In the genomic region with DNA sequence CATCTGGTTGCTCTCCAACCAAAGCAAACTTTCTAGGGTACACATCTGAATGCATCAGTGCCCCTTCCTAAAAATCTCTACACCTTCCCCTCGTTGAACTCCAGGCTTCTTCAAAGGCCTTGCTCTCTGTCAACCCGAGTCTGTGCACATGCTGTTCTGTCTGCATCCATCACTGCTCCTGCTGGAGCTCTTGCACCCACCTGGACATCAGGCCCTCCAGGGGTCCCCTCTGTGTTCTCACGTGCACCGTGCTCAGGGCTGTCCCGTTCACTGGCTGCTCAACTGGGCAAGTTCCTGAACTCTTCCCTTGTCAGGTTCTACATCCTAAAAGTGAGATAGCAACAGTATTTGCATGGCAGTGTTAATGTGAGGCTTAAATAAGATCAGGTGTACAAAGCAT, we compare ENCODE assay signal across 22 cellular contexts.
A peak's percentile ranks its signal among the peaks of the same experiment; 100 is the strongest.
DNase-seq lines count a peak whose midpoint lies in the region; ATAC-seq and TF ChIP-seq lines count a peak whose summit lies in the region.
"Had no signal": no experiment of that assay in that cellular context is flagged by ENCODE, and none has a peak within 500 bp of the region (broad histone marks: within the 10 kb centered on the region; RNA-seq: fewer than 3 reads in every experiment).

No MANE protein-coding gene starts in this region.

- H3K4me1 ChIP-seq in fibroblast of lung (ENCODE audit: control insufficient read depth, extremely low read depth, insufficient read depth, low read length), result peaks cover 45% of the 10 kb centered on the region
- H3K4me1 ChIP-seq in trophoblast cell (ENCODE audit: control insufficient read depth in 1 of 2, insufficient read depth in 2 of 2, low read length in 2 of 2), result peaks cover 3 to 5% of the 10 kb centered on the region in 2 experiments
- peaks cover 18 to 57% of the 10 kb centered on the region in 2 donors for H3K4me1 ChIP-seq in thoracic aorta (ENCODE audit: control insufficient read depth in 1 of 2, low read depth in 2 of 2)

- no peak overlapping the region for H3K9ac ChIP-seq in fibroblast of lung (ENCODE audit: insufficient read depth, low read length)
- peak overlapping the region; percentile 1 for H3K9ac ChIP-seq in trophoblast cell (ENCODE audit: low read length)

- H3K4ac ChIP-seq in trophoblast cell (ENCODE audit: low read depth, low read length), result no peak overlapping the region

- H3K27me3 Mint-ChIP-seq in brain, result peaks cover 3% of the 10 kb centered on the region
- H3K27me3 Mint-ChIP-seq in activated T-helper 1 cell treated with anti-CD3 and anti-CD28 coated beads, Interleukin-12 subunit alpha, Interleukin-12 subunit beta, Interleukin-2, Interleukin-4 antibody, amounts not matched to agents 30 ng/mL and 10 ng/mL and 1 ng/mL, durations not matched to agents 14 hours and 24 hours and 36 hours (ENCODE audit: insufficient read depth), result peaks cover 8% of the 10 kb centered on the region
- H3K27me3 Mint-ChIP-seq: activated naive CD8-positive, alpha-beta T cell treated with anti-CD3 and anti-CD28 coated beads, Interleukin-2, amount 10 ng/mL, durations not matched to agents 7 days and 5 days; stimulated activated memory B cell treated with anti-CD40 and anti-IgM and Interleukin-4, amounts not matched to agents 10 μg/mL and 1 μg/mL and 100 μg/mL, for 72 hours had no signal

- H3K36me3 Mint-ChIP-seq in brain, result peaks cover 21% of the 10 kb centered on the region
- no peaks in the 10 kb centered on the region for H3K36me3 Mint-ChIP-seq in activated T-helper 1 cell treated with anti-CD3 and anti-CD28 coated beads, Interleukin-12 subunit alpha, Interleukin-12 subunit beta, Interleukin-2, Interleukin-4 antibody, amounts not matched to agents 30 ng/mL and 10 ng/mL and 1 ng/mL, durations not matched to agents 14 hours and 24 hours and 36 hours (ENCODE audit: low read depth)
- H3K36me3 Mint-ChIP-seq: activated naive CD8-positive, alpha-beta T cell treated with anti-CD3 and anti-CD28 coated beads, Interleukin-2, amount 10 ng/mL, durations not matched to agents 7 days and 5 days; mesothelial cell of epicardium had no signal

- no peak overlapping the region for H4K91ac ChIP-seq in trophoblast cell (ENCODE audit: low read depth, low read length)

- H3K27ac Mint-ChIP-seq in brain, result peak overlapping the region in 4 of 5 experiments; percentile 58 to 95 (median 92)
- H3K27ac Mint-ChIP-seq in activated T-helper 1 cell treated with anti-CD3 and anti-CD28 coated beads, Interleukin-12 subunit alpha, Interleukin-12 subunit beta, Interleukin-2, Interleukin-4 antibody, amounts not matched to agents 30 ng/mL and 10 ng/mL and 1 ng/mL, durations not matched to agents 14 hours and 24 hours and 36 hours, result no peak overlapping the region
- H3K27ac Mint-ChIP-seq: activated CD4-positive, alpha-beta T cell treated with anti-CD3 and anti-CD28 coated beads, Interleukin-2, amount 10 ng/mL, durations not matched to agents 24 days and 14 days; activated naive CD8-positive, alpha-beta T cell treated with anti-CD3 and anti-CD28 coated beads, Interleukin-2, amount 10 ng/mL, durations not matched to agents 7 days and 5 days; activated T-helper 2 cell treated with anti-CD3 and anti-CD28 coated beads, Interferon-gamma antibody, Interleukin-2, Interleukin-4, amounts not matched to agents 10 μg/mL and 5 μg/mL and 100 μg/mL, durations not matched to agents 14 hours and 24 hours and 36 hours; CD8-positive, alpha-beta T cell; dendritic cell treated with granulocyte-macrophage colony-stimulating factor and Interleukin-4, amounts not matched to agents 40 ng/mL and 50 ng/mL, for 4 days; stimulated activated memory B cell treated with anti-CD40 and anti-IgM and Interleukin-4, amounts not matched to agents 10 μg/mL and 1 μg/mL and 100 μg/mL, for 72 hours had no signal

- H3K4me3 ChIP-seq in fibroblast of lung (replicated peaks in 1 of 4; ENCODE audit: control extremely low read depth in 1 of 4, insufficient read depth in 1 of 4, low read depth in 3 of 4, low read length in 4 of 4), result no peak overlapping the region
- no peak overlapping the region for H3K4me3 ChIP-seq in trophoblast cell (ENCODE audit: low read depth, low read length)
- no peak overlapping the region for H3K4me3 ChIP-seq in thoracic aorta

- H3K4me2 ChIP-seq in fibroblast of lung (ENCODE audit: extremely low read depth, insufficient read depth, low read length) (no peak overlapping the region), trophoblast cell (ENCODE audit: low read length) (no peak overlapping the region)

- H3K27me3 ChIP-seq in fibroblast of lung (ENCODE audit: control insufficient read depth, insufficient read depth, low read length), result no peaks in the 10 kb centered on the region
- H3K27me3 ChIP-seq in trophoblast cell (ENCODE audit: insufficient read depth, low read length), result no peaks in the 10 kb centered on the region
- no peaks in the 10 kb centered on the region for H3K27me3 ChIP-seq in thoracic aorta (replicated peaks; ENCODE audit: insufficient read depth)
- H3K27me3 ChIP-seq: neutrophil had no signal

- peaks cover 49% of the 10 kb centered on the region for H3K4me1 Mint-ChIP-seq in brain
- H3K4me1 Mint-ChIP-seq in activated T-helper 1 cell treated with anti-CD3 and anti-CD28 coated beads, Interleukin-12 subunit alpha, Interleukin-12 subunit beta, Interleukin-2, Interleukin-4 antibody, amounts not matched to agents 30 ng/mL and 10 ng/mL and 1 ng/mL, durations not matched to agents 14 hours and 24 hours and 36 hours (ENCODE audit: low read depth), result peaks cover 5% of the 10 kb centered on the region
- H3K4me1 Mint-ChIP-seq: stimulated activated memory B cell treated with anti-CD40 and anti-IgM and Interleukin-4, amounts not matched to agents 10 μg/mL and 1 μg/mL and 100 μg/mL, for 72 hours had no signal

- H3K18ac ChIP-seq in trophoblast cell (ENCODE audit: low read length), result no peak overlapping the region

- H3K79me2 ChIP-seq in fibroblast of lung (ENCODE audit: control insufficient read depth, insufficient read depth, low read length), result no peaks in the 10 kb centered on the region
- H3K79me2 ChIP-seq in trophoblast cell (ENCODE audit: control insufficient read depth, insufficient read depth, low read length, poor library complexity), result no peaks in the 10 kb centered on the region

- H2BK12ac ChIP-seq in trophoblast cell (ENCODE audit: low read length), result no peak overlapping the region

- no peak overlapping the region for H4K8ac ChIP-seq in trophoblast cell (ENCODE audit: low read depth, low read length)

- H2AFZ ChIP-seq in fibroblast of lung (ENCODE audit: low read length) (no peak overlapping the region), trophoblast cell (ENCODE audit: insufficient read depth, low read length, poor library complexity) (no peak overlapping the region)

- H3K23ac ChIP-seq in trophoblast cell (ENCODE audit: low read length), result no peak overlapping the region

- no peak overlapping the region for H2BK5ac ChIP-seq in trophoblast cell (ENCODE audit: low read depth, low read length, poor library complexity)

- no peak overlapping the region for H2BK120ac ChIP-seq in trophoblast cell (ENCODE audit: insufficient read depth, low read length, poor library complexity)

- H3K9me3 Mint-ChIP-seq in brain, result no peaks in the 10 kb centered on the region
- H3K9me3 Mint-ChIP-seq in activated T-helper 1 cell treated with anti-CD3 and anti-CD28 coated beads, Interleukin-12 subunit alpha, Interleukin-12 subunit beta, Interleukin-2, Interleukin-4 antibody, amounts not matched to agents 30 ng/mL and 10 ng/mL and 1 ng/mL, durations not matched to agents 14 hours and 24 hours and 36 hours, result no peaks in the 10 kb centered on the region
- H3K9me3 Mint-ChIP-seq: activated CD4-positive, alpha-beta T cell treated with anti-CD3 and anti-CD28 coated beads, Interleukin-2, amount 10 ng/mL, durations not matched to agents 24 days and 14 days; activated naive CD8-positive, alpha-beta T cell treated with anti-CD3 and anti-CD28 coated beads, Interleukin-2, amount 10 ng/mL, durations not matched to agents 7 days and 5 days; activated T-helper 2 cell treated with anti-CD3 and anti-CD28 coated beads, Interferon-gamma antibody, Interleukin-2, Interleukin-4, amounts not matched to agents 10 μg/mL and 5 μg/mL and 100 μg/mL, durations not matched to agents 14 hours and 24 hours and 36 hours; CD8-positive, alpha-beta T cell; dendritic cell treated with granulocyte-macrophage colony-stimulating factor and Interleukin-4, amounts not matched to agents 40 ng/mL and 50 ng/mL, for 4 days; mesothelial cell of epicardium; stimulated activated memory B cell treated with anti-CD40 and anti-IgM and Interleukin-4, amounts not matched to agents 10 μg/mL and 1 μg/mL and 100 μg/mL, for 72 hours had no signal

- intact Hi-C loops in activated T-helper 1 cell treated with anti-CD3 and anti-CD28 coated beads, Interleukin-12 subunit alpha, Interleukin-12 subunit beta, Interleukin-2, Interleukin-4 antibody, amounts not matched to agents 30 ng/mL and 10 ng/mL and 1 ng/mL, durations not matched to agents 14 hours and 24 hours and 36 hours (cut with micrococcal nuclease), result no loop called here

- no CpG with 5 or more reads among the region's 5 CpGs for WGBS in trophoblast cell (ENCODE audit: extremely low coverage, insufficient coverage, insufficient read length)

- no peaks in the 10 kb centered on the region for H4K20me1 ChIP-seq in fibroblast of lung (ENCODE audit: control insufficient read depth, extremely low read depth, insufficient read depth, low read length)

- no peak overlapping the region for H3K14ac ChIP-seq in trophoblast cell (ENCODE audit: low read length)

- no peak overlapping the region for H2AK5ac ChIP-seq in trophoblast cell (ENCODE audit: low read length)

- H3K4me3 Mint-ChIP-seq in brain, result no peak overlapping the region
- H3K4me3 Mint-ChIP-seq in activated T-helper 1 cell treated with anti-CD3 and anti-CD28 coated beads, Interleukin-12 subunit alpha, Interleukin-12 subunit beta, Interleukin-2, Interleukin-4 antibody, amounts not matched to agents 30 ng/mL and 10 ng/mL and 1 ng/mL, durations not matched to agents 14 hours and 24 hours and 36 hours, result no peak overlapping the region
- H3K4me3 Mint-ChIP-seq: activated CD4-positive, alpha-beta T cell treated with anti-CD3 and anti-CD28 coated beads, Interleukin-2, amount 10 ng/mL, durations not matched to agents 24 days and 14 days; activated naive CD8-positive, alpha-beta T cell treated with anti-CD3 and anti-CD28 coated beads, Interleukin-2, amount 10 ng/mL, durations not matched to agents 7 days and 5 days; CD8-positive, alpha-beta T cell; dendritic cell treated with granulocyte-macrophage colony-stimulating factor and Interleukin-4, amounts not matched to agents 40 ng/mL and 50 ng/mL, for 4 days; mesothelial cell of epicardium; stimulated activated memory B cell treated with anti-CD40 and anti-IgM and Interleukin-4, amounts not matched to agents 10 μg/mL and 1 μg/mL and 100 μg/mL, for 72 hours had no signal

- H3K79me1 ChIP-seq in trophoblast cell (ENCODE audit: low read length), result no peaks in the 10 kb centered on the region

- DNase-seq in fibroblast of lung (ENCODE audit: low read depth in 2 of 2) (no peak), trophoblast cell (no peak), thoracic aorta (ENCODE audit: low spot score) (no peak), medulla oblongata (ENCODE audit: extremely low spot score) (no peak)
- DNase-seq in activated T-helper 1 cell treated with anti-CD3 and anti-CD28 coated beads, Interleukin-12 subunit alpha, Interleukin-12 subunit beta, Interleukin-2, Interleukin-4 antibody, amounts not matched to agents 30 ng/mL and 10 ng/mL and 1 ng/mL, durations not matched to agents 14 hours and 24 hours and 36 hours (ENCODE audit: low spot score), result no peak
- no peak for DNase-seq in activated CD4-positive, alpha-beta T cell treated with anti-CD3 and anti-CD28 coated beads, Interleukin-2, amount 50 U/mL, for 4 hours
- DNase-seq: activated CD4-positive, alpha-beta T cell treated with anti-CD3 and anti-CD28 coated beads, Interleukin-2, amount 10 ng/mL, durations not matched to agents 24 days and 14 days; activated naive CD8-positive, alpha-beta T cell treated with anti-CD3 and anti-CD28 coated beads, Interleukin-2, amount 10 ng/mL, durations not matched to agents 7 days and 5 days; CD8-positive, alpha-beta T cell; DMS53; KBM-7; NCI-H1694; NCI-H2227 treated with DMSO at 0.1 percent for 48 hours; NCI-H748 treated with DMSO at 0.1 percent for 48 hours; T-helper 1 cell had no signal

- H3K27ac ChIP-seq in fibroblast of lung (ENCODE audit: insufficient read depth, low read length) (peak overlapping the region; percentile 96), trophoblast cell (ENCODE audit: low read depth, low read length) (no peak overlapping the region), thoracic aorta (peak overlapping the region; percentile 94 to 98)
- H3K27ac ChIP-seq: neutrophil had no signal

- H3K9me3 ChIP-seq in fibroblast of lung (ENCODE audit: control insufficient read depth, insufficient read depth, low read depth, low read length) (no peaks in the 10 kb centered on the region), trophoblast cell (ENCODE audit: insufficient read depth, low read depth, low read length) (peaks cover 1% of the 10 kb centered on the region), thoracic aorta (no peaks in the 10 kb centered on the region)
- H3K9me3 ChIP-seq: neutrophil had no signal

- no peak overlapping the region for H4K12ac ChIP-seq in trophoblast cell (ENCODE audit: low read depth, low read length)

- TF ChIP-seq CTCF in brain (conservative IDR thresholded peaks at IDR 0.05), result no peak
- TF ChIP-seq CTCF in fibroblast of lung (conservative IDR thresholded peaks at IDR 0.05 in 1 of 2, IDR thresholded peaks at IDR 0.05 in 1 of 2; ENCODE audit: low read depth in 1 of 2, low read length in 2 of 2), result no peak
- TF ChIP-seq CTCF in thoracic aorta (IDR thresholded peaks at IDR 0.05), result no peak

- ATAC-seq in thoracic aorta (ENCODE audit: insufficient number of reproducible peaks, low FRiP score, low read depth), result no peak
- no peak for ATAC-seq in GM21576 (IDR thresholded peaks at IDR 0.05; ENCODE audit: unreplicated experiment)
- ATAC-seq: CD8-positive, alpha-beta T cell; stimulated activated memory B cell treated with anti-CD40 and anti-IgM and Interleukin-4, amounts not matched to agents 10 μg/mL and 1 μg/mL and 100 μg/mL, for 72 hours had no signal

- H3K36me3 ChIP-seq in fibroblast of lung (ENCODE audit: control insufficient read depth, insufficient read depth, low read length), result no peaks in the 10 kb centered on the region
- no peaks in the 10 kb centered on the region for H3K36me3 ChIP-seq in trophoblast cell (ENCODE audit: control insufficient read depth in 1 of 2, insufficient read depth in 2 of 2, low read length in 2 of 2)
- H3K36me3 ChIP-seq in thoracic aorta, result no peaks in the 10 kb centered on the region
